Comparison of ENCODE assay signal across 15 cellular contexts in genomic region chr2:136126527-136126926, GRCh38. TPM values are rescaled to one million over a fixed set of nuclear protein-coding genes. Genes with fewer than 3 reads are reported as not detected.
DNase-seq lines count a peak whose midpoint lies in the region; ATAC-seq and TF ChIP-seq lines count a peak whose summit lies in the region.
"Had no signal": no experiment of that assay in that cellular context is flagged by ENCODE, and none has a peak within 500 bp of the region (broad histone marks: within the 10 kb centered on the region; RNA-seq: fewer than 3 reads in every experiment).

No MANE protein-coding gene starts in this region.

- no peak overlapping the region for H2AFZ ChIP-seq in Loucy (ENCODE audit: low read length)

- TF ChIP-seq EP300 in tibial nerve (IDR thresholded peaks at IDR 0.05): no peak

- no peaks in the 10 kb centered on the region for H3K79me2 ChIP-seq in Loucy (ENCODE audit: insufficient read depth, low read length)

- TF ChIP-seq POLR2A in tibial nerve (IDR thresholded peaks at IDR 0.05): no peak

- H3K9ac ChIP-seq in Loucy (ENCODE audit: low read depth, low read length, poor library complexity, severe bottlenecking): peak overlapping the region; percentile 40

- H3K27ac ChIP-seq in tibial nerve: peak overlapping the region in 1 of 4 donors; percentile 87

- H3K27ac Mint-ChIP-seq in activated T-cell treated with anti-CD3 and anti-CD28 coated beads, Interleukin-2, amount 50 U/mL, for 24 hours: peak overlapping the region; percentile 9
- H3K27ac Mint-ChIP-seq in brain: peak overlapping the region; percentile 15 to 87 (median 74)
- H3K27ac Mint-ChIP-seq in stimulated activated effector memory CD8-positive, alpha-beta T cell treated with anti-CD3 and anti-CD28 coated beads, Interleukin-12 subunit alpha, Interleukin-12 subunit beta, amount 100 ng/mL, for 72 hours: peak overlapping the region; percentile 46
- H3K27ac Mint-ChIP-seq: activated T-helper 17 cell treated with anti-CD3 and anti-CD28 coated beads, Interleukin-2, amount 50 U/mL, for 72 hours had no signal

- H3K4me3 ChIP-seq in Loucy (ENCODE audit: low read length, poor library complexity, severe bottlenecking): no peak overlapping the region
- H3K4me3 ChIP-seq in tibial nerve: no peak overlapping the region

- H3K36me3 ChIP-seq in Loucy (ENCODE audit: insufficient read depth, low read length): no peaks in the 10 kb centered on the region
- no peaks in the 10 kb centered on the region for H3K36me3 ChIP-seq in tibial nerve

- no peaks in the 10 kb centered on the region for H3K9me3 ChIP-seq in Loucy (ENCODE audit: insufficient read depth, low read depth, low read length)
- H3K9me3 ChIP-seq in tibial nerve: no peaks in the 10 kb centered on the region

- H4K20me1 ChIP-seq in Loucy (ENCODE audit: insufficient read depth, low read length, poor library complexity, severe bottlenecking): no peaks in the 10 kb centered on the region

- no peaks in the 10 kb centered on the region for H3K9me2 ChIP-seq in Loucy (replicated peaks; ENCODE audit: low read depth, low read length)

- no peak for DNase-seq in activated T-cell treated with anti-CD3 and anti-CD28 coated beads, Interleukin-2, amount 50 U/mL, for 24 hours
- DNase-seq in activated T-cell treated with anti-CD3 and anti-CD28 coated beads, Interleukin-2, amount 50 U/mL, for 1 hour: no peak
- no peak for DNase-seq in stimulated activated effector memory CD8-positive, alpha-beta T cell treated with anti-CD3 and anti-CD28 coated beads, Interleukin-12 subunit alpha, Interleukin-12 subunit beta, amount 100 ng/mL, for 72 hours (ENCODE audit: low spot score in 2 of 2)
- DNase-seq in tibial nerve (ENCODE audit: low spot score in 2 of 2): no peak
- no peak for DNase-seq in cerebellar cortex (ENCODE audit: low spot score)
- DNase-seq: activated CD8-positive, alpha-beta T cell treated with anti-CD3 and anti-CD28 coated beads for 36 hours; aorta; Kasumi-1; NCI-H1694 treated with DMSO at 0.1 percent for 48 hours had no signal

- H3K4me2 ChIP-seq in Loucy (ENCODE audit: low read depth, low read length, poor library complexity, severe bottlenecking): peak overlapping the region; percentile 2

- WGBS in tibial nerve, 2 donors: 62 to 67% methylated on average over 6 of the region's 6 CpGs

- peaks cover 92% of the 10 kb centered on the region for H3K4me1 Mint-ChIP-seq in activated T-cell treated with anti-CD3 and anti-CD28 coated beads, Interleukin-2, amount 50 U/mL, for 24 hours (ENCODE audit: low read depth)
- H3K4me1 Mint-ChIP-seq in brain: peaks cover 58% of the 10 kb centered on the region
- peaks cover 65% of the 10 kb centered on the region for H3K4me1 Mint-ChIP-seq in stimulated activated effector memory CD8-positive, alpha-beta T cell treated with anti-CD3 and anti-CD28 coated beads, Interleukin-12 subunit alpha, Interleukin-12 subunit beta, amount 100 ng/mL, for 72 hours

- no peak overlapping the region for H3K4me3 Mint-ChIP-seq in activated T-cell treated with anti-CD3 and anti-CD28 coated beads, Interleukin-2, amount 50 U/mL, for 24 hours
- H3K4me3 Mint-ChIP-seq in brain: peak overlapping the region in 4 of 5 experiments; percentile 2 to 18 (median 8)
- no peak overlapping the region for H3K4me3 Mint-ChIP-seq in stimulated activated effector memory CD8-positive, alpha-beta T cell treated with anti-CD3 and anti-CD28 coated beads, Interleukin-12 subunit alpha, Interleukin-12 subunit beta, amount 100 ng/mL, for 72 hours
- H3K4me3 Mint-ChIP-seq: activated CD8-positive, alpha-beta T cell treated with anti-CD3 and anti-CD28 coated beads for 36 hours; activated T-helper 17 cell treated with anti-CD3 and anti-CD28 coated beads, Interleukin-2, amount 50 U/mL, for 72 hours had no signal

- H3K9me3 Mint-ChIP-seq in activated T-cell treated with anti-CD3 and anti-CD28 coated beads, Interleukin-2, amount 50 U/mL, for 24 hours: no peaks in the 10 kb centered on the region
- peaks cover 0 to 6% (median 3%) of the 10 kb centered on the region in 5 experiments for H3K9me3 Mint-ChIP-seq in brain
- no peaks in the 10 kb centered on the region for H3K9me3 Mint-ChIP-seq in stimulated activated effector memory CD8-positive, alpha-beta T cell treated with anti-CD3 and anti-CD28 coated beads, Interleukin-12 subunit alpha, Interleukin-12 subunit beta, amount 100 ng/mL, for 72 hours
- H3K9me3 Mint-ChIP-seq: activated CD8-positive, alpha-beta T cell treated with anti-CD3 and anti-CD28 coated beads for 36 hours; activated T-helper 17 cell treated with anti-CD3 and anti-CD28 coated beads, Interleukin-2, amount 50 U/mL, for 72 hours had no signal

- no peak for ATAC-seq in stimulated activated effector memory CD8-positive, alpha-beta T cell treated with anti-CD3 and anti-CD28 coated beads, Interleukin-12 subunit alpha, Interleukin-12 subunit beta, amount 100 ng/mL, for 72 hours
- ATAC-seq in GM19023 (IDR thresholded peaks at IDR 0.05; ENCODE audit: unreplicated experiment): no peak
- ATAC-seq: activated CD8-positive, alpha-beta T cell treated with anti-CD3 and anti-CD28 coated beads for 36 hours; activated T-helper 17 cell treated with anti-CD3 and anti-CD28 coated beads, Interleukin-2, amount 50 U/mL, for 72 hours; Panc1 had no signal

- H3K36me3 Mint-ChIP-seq in activated T-cell treated with anti-CD3 and anti-CD28 coated beads, Interleukin-2, amount 50 U/mL, for 24 hours (ENCODE audit: low read depth): no peaks in the 10 kb centered on the region
- no peaks in the 10 kb centered on the region for H3K36me3 Mint-ChIP-seq in brain
- H3K36me3 Mint-ChIP-seq in stimulated activated effector memory CD8-positive, alpha-beta T cell treated with anti-CD3 and anti-CD28 coated beads, Interleukin-12 subunit alpha, Interleukin-12 subunit beta, amount 100 ng/mL, for 72 hours: no peaks in the 10 kb centered on the region

- H3F3A ChIP-seq in Loucy (ENCODE audit: low read depth): no peaks in the 10 kb centered on the region

- peaks cover 87% of the 10 kb centered on the region for H3K4me1 ChIP-seq in Loucy (ENCODE audit: insufficient read depth, low read length, poor library complexity, severe bottlenecking)
- H3K4me1 ChIP-seq in tibial nerve: peaks cover 0 to 9% (median 0%) of the 10 kb centered on the region in 4 donors

- H3K27me3 Mint-ChIP-seq in activated T-cell treated with anti-CD3 and anti-CD28 coated beads, Interleukin-2, amount 50 U/mL, for 24 hours: peaks cover 4% of the 10 kb centered on the region
- H3K27me3 Mint-ChIP-seq in brain: peaks cover 10% of the 10 kb centered on the region
- H3K27me3 Mint-ChIP-seq: activated T-helper 17 cell treated with anti-CD3 and anti-CD28 coated beads, Interleukin-2, amount 50 U/mL, for 72 hours had no signal

- H3K27me3 ChIP-seq in Loucy (ENCODE audit: insufficient read depth, low read length, poor library complexity, severe bottlenecking): no peaks in the 10 kb centered on the region
- H3K27me3 ChIP-seq in tibial nerve: peaks cover 0 to 6% of the 10 kb centered on the region in 2 donors

- TF ChIP-seq CTCF in Loucy (conservative IDR thresholded peaks at IDR 0.05; ENCODE audit: low read length): no peak
- TF ChIP-seq CTCF in brain (conservative IDR thresholded peaks at IDR 0.05): no peak
- TF ChIP-seq CTCF in tibial nerve (IDR thresholded peaks at IDR 0.05): no peak

RNA-seq across cellular contexts. Expression of gene CXCR4, which starts 8.6 kb away (rescaled TPM):
- 89.1 TPM for polyA plus RNA-seq in brain (ENCODE audit: insufficient read depth, low read depth, low replicate concordance)
- 10 to 100 TPM; 21.3 to 38.5 (median 31.9) TPM for total RNA-seq in tibial nerve
- total RNA-seq: fibroblast of villous mesenchyme had no signal

Comparison
In these comparisons a context has a peak if more than half of its experiments do, and no peak if none do; other contexts are left out.
1. H3K27ac Mint-ChIP-seq: peak in every context shown above with its lines; median percentile 74 in brain; 46 in stimulated activated effector memory CD8-positive, alpha-beta T cell treated with anti-CD3 and anti-CD28 coated beads, Interleukin-12 subunit alpha, Interleukin-12 subunit beta, amount 100 ng/mL, for 72 hours; 9 in activated T-cell treated with anti-CD3 and anti-CD28 coated beads, Interleukin-2, amount 50 U/mL, for 24 hours.
2. H3K4me3 Mint-ChIP-seq: peak in brain (4 of 5); none in activated T-cell treated with anti-CD3 and anti-CD28 coated beads, Interleukin-2, amount 50 U/mL, for 24 hours (single experiment) and stimulated activated effector memory CD8-positive, alpha-beta T cell treated with anti-CD3 and anti-CD28 coated beads, Interleukin-12 subunit alpha, Interleukin-12 subunit beta, amount 100 ng/mL, for 72 hours (single experiment).